Comparison of ENCODE assay signal across 1 cellular context in the genomic region with DNA sequence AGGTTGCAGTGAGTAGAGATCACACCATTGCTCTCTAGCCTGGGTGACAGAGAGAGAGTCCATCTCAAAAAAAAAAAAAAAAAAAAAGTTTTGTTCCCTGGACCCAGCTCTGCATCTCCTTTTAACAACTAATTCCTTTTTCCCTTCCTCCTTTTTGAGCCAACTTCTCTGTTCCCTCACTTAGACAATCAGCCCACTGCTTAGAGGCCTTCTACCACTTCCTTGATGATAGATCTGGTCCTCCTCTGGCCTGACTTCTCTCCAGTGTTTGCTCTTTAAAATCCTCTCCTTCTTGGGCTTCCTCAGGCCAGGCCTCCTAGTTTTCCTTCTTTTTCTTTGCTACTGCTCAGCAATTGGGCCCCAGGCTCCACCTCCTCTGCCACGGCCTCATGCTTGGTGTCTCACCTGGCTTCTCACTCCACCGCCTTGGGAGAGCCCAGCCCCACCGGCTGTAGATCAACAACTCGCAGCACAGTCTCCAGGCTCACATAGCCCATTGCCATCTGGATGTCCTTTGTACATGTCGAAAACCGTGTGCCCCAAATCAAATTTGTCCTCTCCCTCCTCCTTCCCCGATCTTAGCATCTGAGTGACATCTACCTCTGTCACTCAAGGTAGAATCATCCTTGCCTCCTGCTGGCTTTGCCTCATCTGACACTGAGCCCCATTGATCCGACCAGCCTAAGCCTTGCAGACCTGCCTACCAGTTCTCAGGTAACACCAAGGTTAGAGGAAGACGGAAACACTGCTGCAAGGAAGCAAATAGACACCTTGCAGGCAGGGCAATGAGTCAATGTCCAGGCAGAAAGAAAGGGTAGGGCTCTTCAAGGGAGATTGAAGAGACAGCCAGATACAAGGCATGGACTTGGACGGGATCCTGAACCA.
TF ChIP-seq lines count a peak whose summit lies in the region.

No MANE protein-coding gene starts in this region.

TF ChIP-seq in SK-N-SH, 30 proteins besides CTCF, POLR2A, EP300 and RAD21:
- TF ChIP-seq, protein P1, sequence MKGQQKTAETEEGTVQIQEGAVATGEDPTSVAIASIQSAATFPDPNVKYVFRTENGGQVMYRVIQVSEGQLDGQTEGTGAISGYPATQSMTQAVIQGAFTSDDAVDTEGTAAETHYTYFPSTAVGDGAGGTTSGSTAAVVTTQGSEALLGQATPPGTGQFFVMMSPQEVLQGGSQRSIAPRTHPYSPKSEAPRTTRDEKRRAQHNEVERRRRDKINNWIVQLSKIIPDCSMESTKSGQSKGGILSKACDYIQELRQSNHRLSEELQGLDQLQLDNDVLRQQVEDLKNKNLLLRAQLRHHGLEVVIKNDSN (IDR thresholded peaks at IDR 0.05; ENCODE audit: borderline replicate concordance, low read depth): no peak
- TF ChIP-seq, protein P2, sequence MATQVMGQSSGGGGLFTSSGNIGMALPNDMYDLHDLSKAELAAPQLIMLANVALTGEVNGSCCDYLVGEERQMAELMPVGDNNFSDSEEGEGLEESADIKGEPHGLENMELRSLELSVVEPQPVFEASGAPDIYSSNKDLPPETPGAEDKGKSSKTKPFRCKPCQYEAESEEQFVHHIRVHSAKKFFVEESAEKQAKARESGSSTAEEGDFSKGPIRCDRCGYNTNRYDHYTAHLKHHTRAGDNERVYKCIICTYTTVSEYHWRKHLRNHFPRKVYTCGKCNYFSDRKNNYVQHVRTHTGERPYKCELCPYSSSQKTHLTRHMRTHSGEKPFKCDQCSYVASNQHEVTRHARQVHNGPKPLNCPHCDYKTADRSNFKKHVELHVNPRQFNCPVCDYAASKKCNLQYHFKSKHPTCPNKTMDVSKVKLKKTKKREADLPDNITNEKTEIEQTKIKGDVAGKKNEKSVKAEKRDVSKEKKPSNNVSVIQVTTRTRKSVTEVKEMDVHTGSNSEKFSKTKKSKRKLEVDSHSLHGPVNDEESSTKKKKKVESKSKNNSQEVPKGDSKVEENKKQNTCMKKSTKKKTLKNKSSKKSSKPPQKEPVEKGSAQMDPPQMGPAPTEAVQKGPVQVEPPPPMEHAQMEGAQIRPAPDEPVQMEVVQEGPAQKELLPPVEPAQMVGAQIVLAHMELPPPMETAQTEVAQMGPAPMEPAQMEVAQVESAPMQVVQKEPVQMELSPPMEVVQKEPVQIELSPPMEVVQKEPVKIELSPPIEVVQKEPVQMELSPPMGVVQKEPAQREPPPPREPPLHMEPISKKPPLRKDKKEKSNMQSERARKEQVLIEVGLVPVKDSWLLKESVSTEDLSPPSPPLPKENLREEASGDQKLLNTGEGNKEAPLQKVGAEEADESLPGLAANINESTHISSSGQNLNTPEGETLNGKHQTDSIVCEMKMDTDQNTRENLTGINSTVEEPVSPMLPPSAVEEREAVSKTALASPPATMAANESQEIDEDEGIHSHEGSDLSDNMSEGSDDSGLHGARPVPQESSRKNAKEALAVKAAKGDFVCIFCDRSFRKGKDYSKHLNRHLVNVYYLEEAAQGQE (IDR thresholded peaks at IDR 0.05; ENCODE audit: low read depth, low read length): no peak
- no peak for TF ChIP-seq MEF2A (IDR thresholded peaks at IDR 0.05; ENCODE audit: borderline replicate concordance, low read depth)
- TF ChIP-seq FOSL2 (IDR thresholded peaks at IDR 0.05; ENCODE audit: borderline replicate concordance, low read depth): no peak
- no peak for TF ChIP-seq YY1 (IDR thresholded peaks at IDR 0.05; ENCODE audit: low read depth)
- TF ChIP-seq, protein P3, sequence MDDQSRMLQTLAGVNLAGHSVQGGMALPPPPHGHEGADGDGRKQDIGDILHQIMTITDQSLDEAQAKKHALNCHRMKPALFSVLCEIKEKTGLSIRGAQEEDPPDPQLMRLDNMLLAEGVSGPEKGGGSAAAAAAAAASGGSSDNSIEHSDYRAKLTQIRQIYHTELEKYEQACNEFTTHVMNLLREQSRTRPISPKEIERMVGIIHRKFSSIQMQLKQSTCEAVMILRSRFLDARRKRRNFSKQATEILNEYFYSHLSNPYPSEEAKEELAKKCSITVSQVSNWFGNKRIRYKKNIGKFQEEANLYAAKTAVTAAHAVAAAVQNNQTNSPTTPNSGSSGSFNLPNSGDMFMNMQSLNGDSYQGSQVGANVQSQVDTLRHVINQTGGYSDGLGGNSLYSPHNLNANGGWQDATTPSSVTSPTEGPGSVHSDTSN (IDR thresholded peaks at IDR 0.05): no peak
- no peak for TF ChIP-seq NFIC (IDR thresholded peaks at IDR 0.05; ENCODE audit: borderline replicate concordance)
- TF ChIP-seq TAF1 (IDR thresholded peaks at IDR 0.05; ENCODE audit: borderline replicate concordance, low read depth, low read length): no peak
- no peak for TF ChIP-seq TEAD4 (IDR thresholded peaks at IDR 0.05; ENCODE audit: borderline replicate concordance, insufficient read depth)
- no peak for TF ChIP-seq RXRA (IDR thresholded peaks at IDR 0.05; ENCODE audit: borderline replicate concordance, low read depth)
- TF ChIP-seq, protein P4, sequence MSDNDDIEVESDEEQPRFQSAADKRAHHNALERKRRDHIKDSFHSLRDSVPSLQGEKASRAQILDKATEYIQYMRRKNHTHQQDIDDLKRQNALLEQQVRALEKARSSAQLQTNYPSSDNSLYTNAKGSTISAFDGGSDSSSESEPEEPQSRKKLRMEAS (IDR thresholded peaks at IDR 0.05; ENCODE audit: low read depth): no peak
